ENCODE assay signal across 16 cellular contexts in genomic region chr6:139722540-139722939, GRCh38.
"Had no signal": no experiment of that assay in that cellular context is flagged by ENCODE, and none has a peak within 500 bp of the region (broad histone marks: within the 10 kb centered on the region; RNA-seq: fewer than 3 reads in every experiment).

No MANE protein-coding gene starts in this region.

- DNase-seq: activated CD4-positive, alpha-beta memory T cell treated with anti-CD3 and anti-CD28 coated beads for 36 hours; activated CD4-positive, alpha-beta T cell treated with anti-CD3 and anti-CD28 coated beads for 36 hours; activated CD8-positive, alpha-beta memory T cell treated with anti-CD3 and anti-CD28 coated beads, Interleukin-2, amount 10 ng/mL, durations not matched to agents 7 days and 5 days; activated naive CD4-positive, alpha-beta T cell treated with anti-CD3 and anti-CD28 coated beads, Interleukin-2, amount 10 ng/mL, durations not matched to agents 7 days and 5 days; activated T-cell treated with anti-CD3 and anti-CD28 coated beads, Interleukin-2, amount 50 U/mL, for 1 hour; dorsolateral prefrontal cortex; endodermal cell; kidney; left ventricle myocardium inferior; naive B cell; posterior cingulate gyrus; right cardiac atrium; small intestine; stimulated activated CD4-positive, alpha-beta T cell treated with anti-CD3 and anti-CD28 coated beads, Interleukin-4, amount 100 ng/mL, for 4 hours; stimulated activated CD8-positive, alpha-beta memory T cell treated with anti-CD3 and anti-CD28 coated beads, Interleukin-4, amount 100 ng/mL, for 48 hours; T-helper 17 cell had no signal

- H3K27ac ChIP-seq: dorsolateral prefrontal cortex, left ventricle myocardium inferior had no signal

- H3K27me3 ChIP-seq: dorsolateral prefrontal cortex had no signal

- H3K36me3 ChIP-seq: left ventricle myocardium inferior had no signal

- ATAC-seq: activated CD4-positive, alpha-beta T cell treated with anti-CD3 and anti-CD28 coated beads for 36 hours; activated CD8-positive, alpha-beta memory T cell treated with anti-CD3 and anti-CD28 coated beads, Interleukin-2, amount 10 ng/mL, durations not matched to agents 7 days and 5 days; right cardiac atrium; T-helper 17 cell had no signal

- H3K4me3 ChIP-seq: dorsolateral prefrontal cortex, left ventricle myocardium inferior had no signal
